25 cellular contexts compared by ENCODE assay signal in the genomic region with DNA sequence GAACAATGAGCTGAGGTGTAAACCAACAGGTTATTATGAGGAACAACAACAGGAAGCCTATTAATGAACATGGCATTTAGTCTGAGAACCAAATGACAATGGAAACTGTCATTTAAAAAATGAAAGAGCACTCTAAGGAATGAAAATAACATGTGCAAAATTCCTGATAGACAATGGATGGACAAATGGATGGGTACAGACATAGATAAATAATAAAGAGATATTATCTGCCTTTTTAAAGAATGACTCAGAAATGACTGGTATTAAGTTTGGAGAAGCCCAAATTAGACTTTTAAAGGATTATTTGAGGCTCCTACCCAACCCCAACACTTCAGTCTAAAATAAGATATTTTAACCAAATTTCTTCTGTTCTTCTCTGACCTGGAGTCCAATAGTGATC.
"Had no signal": no experiment of that assay in that cellular context is flagged by ENCODE, and none has a peak within 500 bp of the region (broad histone marks: within the 10 kb centered on the region; RNA-seq: fewer than 3 reads in every experiment).

No MANE protein-coding gene starts in this region.

- ATAC-seq: effector memory CD8-positive, alpha-beta T cell; esophagus mucosa; foreskin keratinocyte; gastrocnemius medialis; gastroesophageal sphincter; heart left ventricle; heart right ventricle had no signal

- H3K79me2 ChIP-seq: hepatocyte had no signal

- DNase-seq: colonic mucosa; cortex of kidney; dermis blood vessel endothelial cell; dorsolateral prefrontal cortex; effector CD4-positive, alpha-beta T cell; effector CD8-positive, alpha-beta T cell; effector memory CD4-positive, alpha-beta T cell; effector memory CD8-positive, alpha-beta T cell; endodermal cell; erythroblast; esophagus squamous epithelium; foreskin keratinocyte; foreskin melanocyte; gastrocnemius medialis; glutamatergic neuron; head of caudate nucleus; heart left ventricle; heart right ventricle had no signal

- H3K4me3 Mint-ChIP-seq: dendritic cell treated with granulocyte-macrophage colony-stimulating factor and Interleukin-4, amounts not matched to agents 40 ng/mL and 50 ng/mL, for 4 days; effector memory CD8-positive, alpha-beta T cell; endodermal cell had no signal

- H3K36me3 ChIP-seq: colonic mucosa, esophagus muscularis mucosa, esophagus squamous epithelium, gastrocnemius medialis, gastroesophageal sphincter, heart left ventricle, heart right ventricle had no signal

- H3K9me3 ChIP-seq: colonic mucosa, esophagus muscularis mucosa, gastrocnemius medialis, gastroesophageal sphincter had no signal

- H3K4me3 ChIP-seq: colonic mucosa, coronary artery, dorsolateral prefrontal cortex, esophagus muscularis mucosa, esophagus squamous epithelium, gastrocnemius medialis, gastroesophageal sphincter, heart left ventricle, heart right ventricle, hepatocyte had no signal

- H3K27me3 Mint-ChIP-seq: dendritic cell treated with granulocyte-macrophage colony-stimulating factor and Interleukin-4, amounts not matched to agents 40 ng/mL and 50 ng/mL, for 4 days; effector memory CD8-positive, alpha-beta T cell had no signal

- H2AFZ ChIP-seq: hepatocyte had no signal

- H3K27ac Mint-ChIP-seq: dendritic cell treated with granulocyte-macrophage colony-stimulating factor and Interleukin-4, amounts not matched to agents 40 ng/mL and 50 ng/mL, for 4 days; effector memory CD8-positive, alpha-beta T cell; endodermal cell had no signal

- H3K4me2 ChIP-seq: hepatocyte had no signal

- H3K9me3 Mint-ChIP-seq: endodermal cell had no signal

- H3K27ac ChIP-seq: colonic mucosa, coronary artery, dorsolateral prefrontal cortex, epithelial cell of prostate, esophagus muscularis mucosa, esophagus squamous epithelium, foreskin keratinocyte, gastrocnemius medialis, gastroesophageal sphincter, heart left ventricle, heart right ventricle, hepatocyte had no signal

- H3K4me1 ChIP-seq: colonic mucosa, esophagus muscularis mucosa, esophagus squamous epithelium, foreskin keratinocyte, gastrocnemius medialis, gastroesophageal sphincter, heart left ventricle, heart right ventricle had no signal

- H3K27me3 ChIP-seq: colonic mucosa, dorsolateral prefrontal cortex, esophagus muscularis mucosa, esophagus squamous epithelium, foreskin keratinocyte, gastrocnemius medialis, gastroesophageal sphincter, heart left ventricle, heart right ventricle, hepatocyte had no signal
